ENCODE assay signal across 8 cellular contexts in genomic region chr6:84227434-84228197, GRCh38. TPM values are rescaled to one million over a fixed set of nuclear protein-coding genes. Genes with fewer than 3 reads are reported as not detected.
DNase-seq lines count a peak whose midpoint lies in the region; ATAC-seq and TF ChIP-seq lines count a peak whose summit lies in the region.

TSS of gene CEP162 (minus strand) at chr6:84227643. CDS start at chr6:84226393, 1,250 bp downstream.

- peak within 1 kb of the TSS; percentile 89 for H3K4me3 ChIP-seq in kidney epithelial cell (ENCODE audit: low read depth, low read length)

- peak; percentile 49 for DNase-seq in AG09319 (ENCODE audit: extremely low read depth, low read depth)
- DNase-seq in NCI-H226 = peak; percentile 75
- DNase-seq in activated CD4-positive, CD25-positive, alpha-beta regulatory T cell treated with anti-CD3 and anti-CD28 coated beads, Interleukin-2, amount 50 U/mL, for 16 hours (ENCODE audit: low read depth, low spot score) = peak; percentile 76
- DNase-seq in cerebellar nuclear complex (lab: John Stamatoyannopoulos, UW) = peak; percentile 53 to 83
- peak; percentile 61 for DNase-seq in kidney epithelial cell (ENCODE audit: low read depth)
- peak; percentile 74 to 80 for DNase-seq in stimulated activated CD4-positive, alpha-beta T cell treated with anti-CD3 and anti-CD28 coated beads, Interleukin-15, amount 100 ng/mL, for 48 hours (ENCODE audit: low read depth in 2 of 2)

- peak; percentile 99 for ATAC-seq in HG03196 (IDR thresholded peaks at IDR 0.05; ENCODE audit: unreplicated experiment)

- peak; percentile 53 for TF ChIP-seq POLR2A in GM18951 (IDR thresholded peaks at IDR 0.05; ENCODE audit: extremely low read depth, insufficient read depth, insufficient read length)

- TF ChIP-seq CTCF in AG09319 (IDR thresholded peaks at IDR 0.05; ENCODE audit: low read depth, low read length) (peak; percentile 69), kidney epithelial cell (IDR thresholded peaks at IDR 0.05; ENCODE audit: insufficient read depth, low read length, poor library complexity, severe bottlenecking) (peak; percentile 65)

- no peaks in the 10 kb centered on the region for H3K36me3 ChIP-seq in kidney epithelial cell (ENCODE audit: control insufficient read depth, insufficient read depth, low read length)

- in situ Hi-C loops in GM18951 (cut with MboI; ENCODE audit: low sequenced_read_pairs, unreplicated experiment) = loop anchor here (10.0 to 25.0 kb wide), 2 partner anchors 333 to 615 kb away; no protein-coding TSS in a partner anchor

- H3K27me3 ChIP-seq in kidney epithelial cell (ENCODE audit: control insufficient read depth, insufficient read depth, low read length) = no peaks in the 10 kb centered on the region

RNA-seq across cellular contexts. Expression of gene CEP162, which starts in this region (rescaled TPM):
- total RNA-seq in kidney epithelial cell = 6.3 and 7.6 TPM in 2 replicates

Comparison
In these comparisons a context has a peak if more than half of its experiments do, and no peak if none do; other contexts are left out.
1. Peak in every context shown above with its lines: DNase-seq, ATAC-seq and H3K4me3 ChIP-seq.